10 cellular contexts compared by ENCODE assay signal in the genomic region with DNA sequence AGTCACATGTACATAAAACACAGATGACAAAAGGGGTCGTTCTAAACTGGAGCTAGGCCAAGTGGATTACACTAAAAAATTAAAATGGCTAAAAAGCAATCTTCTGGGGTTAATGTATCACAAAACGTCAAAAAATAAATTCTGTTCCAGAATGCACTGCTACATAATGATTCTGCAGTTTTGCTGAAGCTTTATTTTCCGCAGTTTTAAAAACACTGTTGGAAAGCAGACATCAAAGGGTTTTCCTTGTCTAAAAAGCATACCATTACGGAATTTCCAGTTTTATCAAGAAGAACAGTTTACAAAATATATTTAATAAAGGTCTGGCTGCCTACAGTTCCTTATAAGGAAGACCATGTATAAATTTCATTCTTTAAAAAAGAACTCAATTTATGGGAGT. TPM values are rescaled to one million over a fixed set of nuclear protein-coding genes. Genes with fewer than 3 reads are reported as not detected.
DNase-seq lines count a peak whose midpoint lies in the region; ATAC-seq, FAIRE-seq and TF ChIP-seq lines count a peak whose summit lies in the region.
"Had no signal": no experiment of that assay in that cellular context is flagged by ENCODE, and none has a peak within 500 bp of the region (broad histone marks: within the 10 kb centered on the region; RNA-seq: fewer than 3 reads in every experiment).

No MANE protein-coding gene starts in this region.

- WGBS in K562 (ENCODE audit: insufficient coverage, low coverage, missing lambda C conversion rate), result 3% methylated on average over 4 of the region's 4 CpGs

- H3K36me3 ChIP-seq in K562 (ENCODE audit: control insufficient read depth, insufficient read depth, low read length) (no peaks in the 10 kb centered on the region), muscle layer of colon (ENCODE audit: insufficient read depth, low read length) (no peaks in the 10 kb centered on the region)

- no peaks in the 10 kb centered on the region for H3K9me1 ChIP-seq in K562 (ENCODE audit: control insufficient read depth, insufficient read depth, low read length)

- no peaks in the 10 kb centered on the region for H3K9me3 ChIP-seq in K562 (replicated peaks; ENCODE audit: control insufficient read depth, insufficient read depth, low read depth, low read length)
- H3K9me3 ChIP-seq in muscle layer of colon (ENCODE audit: low read length), result no peaks in the 10 kb centered on the region

- peak overlapping the region; percentile 42 for H3K4me3 Mint-ChIP-seq in stimulated activated naive CD8-positive, alpha-beta T cell treated with anti-CD3 and anti-CD28 coated beads, Interleukin-15, Interleukin-2, amounts not matched to agents 100 ng/mL and 50 ng/mL, for 24 hours

- no peak for TF ChIP-seq RAD21 in K562 (CRISPR knock-in tag; conservative IDR thresholded peaks at IDR 0.05 in 1 of 2, IDR thresholded peaks at IDR 0.05 in 1 of 2)

- no peak for TF ChIP-seq CTCF in K562 (IDR thresholded peaks at IDR 0.05 in 2 of 3, conservative IDR thresholded peaks at IDR 0.05 in 1 of 3; ENCODE audit: insufficient read depth in 2 of 3, low read depth in 1 of 3, low read length in 3 of 3)

- H3K27me3 ChIP-seq in K562 (ENCODE audit: control insufficient read depth in 2 of 2, insufficient read depth in 2 of 2, low read length in 2 of 2) (no peaks in the 10 kb centered on the region), muscle layer of colon (ENCODE audit: control insufficient read depth in 1 of 2, insufficient read depth in 2 of 2, low read length in 2 of 2) (no peaks in the 10 kb centered on the region)

- BruUV-seq in K562 (replicated peaks; lab: Mats Ljungman, UMichigan), result no TSS peak

- H3K27ac ChIP-seq in K562 (ENCODE audit: extremely low read depth, low read depth, low read length) (peak overlapping the region; percentile 63; the same call in 2 of the 3 replicates), muscle layer of colon (ENCODE audit: low read depth, low read length) (no peak overlapping the region)

- H3K4me1 ChIP-seq in K562 (replicated peaks in 1 of 2; ENCODE audit: control insufficient read depth in 2 of 2, insufficient read depth in 2 of 2, low read length in 2 of 2) (peaks cover 14 to 18% of the 10 kb centered on the region in 2 experiments; a peak in 3 of 5 replicates), muscle layer of colon (ENCODE audit: insufficient read depth, low read length) (peaks cover 19% of the 10 kb centered on the region)

- H4K20me1 ChIP-seq in K562 (replicated peaks; ENCODE audit: control insufficient read depth, insufficient read depth, low read length), result no peaks in the 10 kb centered on the region

- CTCF ChIA-PET in K562 (lab: Yijun Ruan, JAX; ENCODE audit: low intra/inter-chr PET ratio), result no interaction called here

- peak overlapping the region; percentile 72 for H3K4me3 ChIP-seq in K562
- peak overlapping the region; percentile 70 to 94 for H3K4me3 ChIP-seq in muscle layer of colon (ENCODE audit: low read depth in 1 of 2, low read length in 2 of 2)

- H3K9me3 Mint-ChIP-seq in stimulated activated naive CD8-positive, alpha-beta T cell treated with anti-CD3 and anti-CD28 coated beads, Interleukin-15, Interleukin-2, amounts not matched to agents 100 ng/mL and 50 ng/mL, for 24 hours, result no peaks in the 10 kb centered on the region
- H3K9me3 Mint-ChIP-seq: memory B cell had no signal

- H2AFZ ChIP-seq in K562 (ENCODE audit: low read depth, low read length), result peak overlapping the region; percentile 89

- DNase-seq in stimulated activated naive CD8-positive, alpha-beta T cell treated with anti-CD3 and anti-CD28 coated beads, Interleukin-15, Interleukin-2, amounts not matched to agents 100 U/mL and 50 U/mL, for 24 hours, result no peak
- DNase-seq in K562 (ENCODE audit: extremely low read depth in 1 of 4, low spot score in 3 of 4) (no peak), NCI-H345 treated with DMSO at 0.1 percent for 48 hours (lab: John Stamatoyannopoulos, UW; ENCODE audit: unreplicated experiment) (no peak)
- no peak for DNase-seq in activated CD8-positive, alpha-beta memory T cell treated with anti-CD3 and anti-CD28 coated beads, Interleukin-2, amount 50 U/mL, for 4 hours
- DNase-seq: cortex of kidney had no signal

- intact Hi-C loops in K562 (cut with micrococcal nuclease), result loop anchor here (5.0 to 10.0 kb wide), 2 partner anchors 54 to 86 kb away; no protein-coding TSS in a partner anchor

- POLR2A ChIA-PET in K562 (lab: Yijun Ruan, JAX), result interaction anchor here (0.9 to 4.5 kb wide), 10 partner anchors 9 to 181 kb away, joined by 3 to 33 read pairs (median 5); no protein-coding TSS in a partner anchor

- H3K4me2 ChIP-seq in K562 (ENCODE audit: insufficient read depth, low read length), result peak overlapping the region; percentile 91

- no peak for TF ChIP-seq POLR2A in K562 (conservative IDR thresholded peaks at IDR 0.05)

- no peaks in the 10 kb centered on the region for H3K36me3 Mint-ChIP-seq in stimulated activated naive CD8-positive, alpha-beta T cell treated with anti-CD3 and anti-CD28 coated beads, Interleukin-15, Interleukin-2, amounts not matched to agents 100 ng/mL and 50 ng/mL, for 24 hours (ENCODE audit: low read depth)
- H3K36me3 Mint-ChIP-seq: memory B cell had no signal

- peaks cover 40% of the 10 kb centered on the region for H3K79me2 ChIP-seq in K562 (ENCODE audit: control insufficient read depth, insufficient read depth, low read length)

- H3K27me3 Mint-ChIP-seq in stimulated activated naive CD8-positive, alpha-beta T cell treated with anti-CD3 and anti-CD28 coated beads, Interleukin-15, Interleukin-2, amounts not matched to agents 100 ng/mL and 50 ng/mL, for 24 hours, result peaks cover 23% of the 10 kb centered on the region
- H3K27me3 Mint-ChIP-seq: memory B cell had no signal

- in situ Hi-C loops in K562 (cut with MboI), result no loop called here

- no peak for ATAC-seq in stimulated activated naive CD8-positive, alpha-beta T cell treated with anti-CD3 and anti-CD28 coated beads, Interleukin-15, Interleukin-2, amounts not matched to agents 100 U/mL and 50 U/mL, for 24 hours
- no peak for ATAC-seq in K562
- no peak for ATAC-seq in HG03175 (IDR thresholded peaks at IDR 0.05; ENCODE audit: unreplicated experiment)
- ATAC-seq in HG02973 (IDR thresholded peaks at IDR 0.05; ENCODE audit: unreplicated experiment), result no peak

- no peak overlapping the region for H3K27ac Mint-ChIP-seq in stimulated activated naive CD8-positive, alpha-beta T cell treated with anti-CD3 and anti-CD28 coated beads, Interleukin-15, Interleukin-2, amounts not matched to agents 100 ng/mL and 50 ng/mL, for 24 hours

- peak overlapping the region in 1 of 2 experiments; percentile 75; a peak in 2 of 4 replicates for H3K9ac ChIP-seq in K562 (ENCODE audit: insufficient read depth in 1 of 2, low read depth in 2 of 2, low read length in 2 of 2)
- no peak overlapping the region for H3K9ac ChIP-seq in muscle layer of colon (ENCODE audit: low read length)

- peaks cover 19% of the 10 kb centered on the region for H3K4me1 Mint-ChIP-seq in stimulated activated naive CD8-positive, alpha-beta T cell treated with anti-CD3 and anti-CD28 coated beads, Interleukin-15, Interleukin-2, amounts not matched to agents 100 ng/mL and 50 ng/mL, for 24 hours (ENCODE audit: low read depth)

- FAIRE-seq in K562 (lab: Jason Lieb, UNC), result peak; percentile 57

- no peak; the same call in 1 of the 2 replicates for TF ChIP-seq EP300 in K562 (IDR thresholded peaks at IDR 0.05; ENCODE audit: low read length)

TF ChIP-seq in K562, 482 proteins besides CTCF, POLR2A, EP300 and RAD21 (continues in another document):
- TF ChIP-seq MAFF (IDR thresholded peaks at IDR 0.05; ENCODE audit: low read length) (peak; percentile 34; the same call in 1 of the 2 replicates), MAFK (IDR thresholded peaks at IDR 0.05; ENCODE audit: low read length) (peak; percentile 54; the same call in 1 of the 2 replicates), ZNF316 (IDR thresholded peaks at IDR 0.05) (peak; percentile 81), MAFG (tag; conservative IDR thresholded peaks at IDR 0.05) (peak; percentile 58), PRMT5 (CRISPR knock-in tag; IDR thresholded peaks at IDR 0.05) (no peak)

RNA-seq across cellular contexts. Expression of a gene that starts 1.4 kb away (rescaled TPM):
- 77.2 and 279 TPM in 2 replicates for total RNA-seq in K562 (2011; cell fraction: chromatin; rRNA removed; ENCODE audit: low replicate concordance)
- total RNA-seq in K562 (2011; cell fraction: nucleolus; rRNA removed), result 32.7 and 55.5 TPM in 2 replicates
- 96.4 and 108 TPM in 2 replicates for total RNA-seq in K562 (2011; cell fraction: nucleoplasm; rRNA removed)
- total RNA-seq in K562 (2014; rRNA removed) (19.1 and 21.4 TPM in 2 replicates), K562 (2014; rRNA removed; fragmentation: Illumina TruSeq; extraction: Trizol) (47.7 and 51.7 TPM in 2 replicates), K562 (2015; rRNA removed; fragmentation: Illumina TruSeq; extraction: Trizol) (46.6 and 52.6 TPM in 2 replicates), K562 (2021) (27.2 and 30.7 TPM in 2 replicates)
- polyA plus RNA-seq in K562 (2011; rRNA removed) (29.1 and 57.7 TPM in 2 replicates), K562 (2014; fragmentation: Illumina TruSeq; extraction: Trizol) (36.6 and 43.6 TPM in 2 replicates), K562 (2014; fragmentation: Nextera tagmentation; extraction: Ambion mirVana) (10 to 100 TPM in 1 of 2 experiments, 1 to 10 TPM in 1; 9.3 to 16.2 TPM), K562 (2014; rRNA removed) (25.2 and 26.8 TPM in 2 replicates)
- polyA plus RNA-seq in K562 (2011; cell fraction: cytosol; rRNA removed), result 10.3 and 11.5 TPM in 2 replicates
- polyA plus RNA-seq in K562 (2011; cell fraction: nucleus; rRNA removed), result 89.0 and 105 TPM in 2 replicates
- 33.2 and 71.4 TPM in 2 replicates for polyA plus RNA-seq in K562 (2012)
- polyA minus RNA-seq in K562 (2011; rRNA and poly(A)+ RNA removed), result 39.8 and 45.9 TPM in 2 replicates
- 8.6 and 15.8 TPM in 2 replicates for polyA minus RNA-seq in K562 (2011; cell fraction: cytosol; rRNA and poly(A)+ RNA removed)
- 45.1 and 48.7 TPM in 2 replicates for polyA minus RNA-seq in K562 (2011; cell fraction: nucleus; rRNA and poly(A)+ RNA removed)
